Comparison of ENCODE assay signal across 1 cellular context in genomic region chr3:42804831-42805821, GRCh38.
TF ChIP-seq lines count a peak whose summit lies in the region.

No MANE protein-coding gene starts in this region.

TF ChIP-seq in HCT116, 20 proteins besides CTCF, POLR2A, EP300 and RAD21 (continued from another document):
- no peak for TF ChIP-seq YY1 (IDR thresholded peaks at IDR 0.05; ENCODE audit: extremely low read depth, insufficient replicate concordance, low read depth, low read length)
- no peak for TF ChIP-seq ZFX (IDR thresholded peaks at IDR 0.05)
- TF ChIP-seq ZBTB33 (IDR thresholded peaks at IDR 0.05; ENCODE audit: extremely low read depth, insufficient replicate concordance, low read length), result no peak
- TF ChIP-seq POLR2AphosphoS5 (IDR thresholded peaks at IDR 0.05; ENCODE audit: low read depth, low read length), result no peak
- TF ChIP-seq CBX3 (IDR thresholded peaks at IDR 0.05; ENCODE audit: low read depth), result no peak
- TF ChIP-seq SP1 (IDR thresholded peaks at IDR 0.05; ENCODE audit: low read depth), result no peak
- TF ChIP-seq, protein P1, sequence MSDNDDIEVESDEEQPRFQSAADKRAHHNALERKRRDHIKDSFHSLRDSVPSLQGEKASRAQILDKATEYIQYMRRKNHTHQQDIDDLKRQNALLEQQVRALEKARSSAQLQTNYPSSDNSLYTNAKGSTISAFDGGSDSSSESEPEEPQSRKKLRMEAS (IDR thresholded peaks at IDR 0.05), result no peak
- no peak for TF ChIP-seq EGR1 (IDR thresholded peaks at IDR 0.05; ENCODE audit: low read depth)
- no peak for TF ChIP-seq EZH2phosphoT487 (IDR thresholded peaks at IDR 0.05; ENCODE audit: borderline replicate concordance)
TF ChIP-seq in HCT116: peak in this region for 0.
